In the genomic region with DNA sequence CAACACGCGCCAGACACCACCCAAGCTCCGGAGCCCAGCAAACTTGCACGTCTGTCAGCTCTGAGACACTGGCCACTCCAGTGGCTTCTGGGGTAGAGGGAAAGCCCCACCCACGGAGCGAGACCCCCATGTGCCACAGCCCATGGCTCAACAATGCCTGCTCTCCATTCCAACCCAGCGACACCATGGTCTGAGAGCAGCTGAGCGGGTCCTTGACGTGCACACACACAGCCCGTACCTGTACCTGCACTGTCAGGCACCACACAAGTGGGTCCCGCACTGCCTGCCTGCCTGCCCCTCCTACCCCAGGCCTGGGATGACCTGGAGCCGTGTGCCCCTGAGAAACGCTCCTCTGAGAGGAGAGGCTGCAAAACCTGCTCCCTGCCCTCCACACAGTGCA, we compare ENCODE assay signal across 1 cellular context.
TF ChIP-seq lines count a peak whose summit lies in the region.

No MANE protein-coding gene starts in this region.

TF ChIP-seq in H1, 55 proteins besides CTCF, POLR2A, EP300 and RAD21:
- no peak for TF ChIP-seq FOSL1 (IDR thresholded peaks at IDR 0.05; ENCODE audit: insufficient read depth, low read depth, low read length)
- no peak for TF ChIP-seq GTF2F1 (IDR thresholded peaks at IDR 0.05; ENCODE audit: borderline replicate concordance, low read depth, low read length)
- TF ChIP-seq RXRA (IDR thresholded peaks at IDR 0.05; ENCODE audit: insufficient read depth, low read depth, low read length) = no peak
- no peak for TF ChIP-seq ZNF274 (IDR thresholded peaks at IDR 0.05; ENCODE audit: borderline replicate concordance, extremely low read depth, low read length)
- TF ChIP-seq BACH1 (IDR thresholded peaks at IDR 0.05; ENCODE audit: low read length) = no peak
- TF ChIP-seq ASH2L (IDR thresholded peaks at IDR 0.05; ENCODE audit: low read length) = no peak
- TF ChIP-seq CHD2 (IDR thresholded peaks at IDR 0.05; ENCODE audit: low read length) = no peak
- TF ChIP-seq KDM5A (IDR thresholded peaks at IDR 0.05; ENCODE audit: low read length) = no peak
- TF ChIP-seq MAFK (IDR thresholded peaks at IDR 0.05; ENCODE audit: low read depth, low read length) = no peak
- TF ChIP-seq, protein P1, sequence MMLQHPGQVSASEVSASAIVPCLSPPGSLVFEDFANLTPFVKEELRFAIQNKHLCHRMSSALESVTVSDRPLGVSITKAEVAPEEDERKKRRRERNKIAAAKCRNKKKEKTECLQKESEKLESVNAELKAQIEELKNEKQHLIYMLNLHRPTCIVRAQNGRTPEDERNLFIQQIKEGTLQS (IDR thresholded peaks at IDR 0.05; ENCODE audit: insufficient read depth, low read depth, low read length) = no peak
- no peak for TF ChIP-seq RFX5 (IDR thresholded peaks at IDR 0.05; ENCODE audit: borderline replicate concordance, low read depth, low read length)
- no peak for TF ChIP-seq HDAC2 (IDR thresholded peaks at IDR 0.05; ENCODE audit: borderline replicate concordance in 1 of 2, low read depth in 2 of 2, low read length in 2 of 2)
- TF ChIP-seq HDAC6 (IDR thresholded peaks at IDR 0.05; ENCODE audit: low read depth, low read length) = no peak
- TF ChIP-seq SIX5 (IDR thresholded peaks at IDR 0.05; ENCODE audit: low read depth, low read length) = no peak
- no peak for TF ChIP-seq CREB1 (IDR thresholded peaks at IDR 0.05)
- TF ChIP-seq BCL11A (IDR thresholded peaks at IDR 0.05; ENCODE audit: low read depth in 2 of 2, low read length in 2 of 2) = no peak
- TF ChIP-seq, protein P2, sequence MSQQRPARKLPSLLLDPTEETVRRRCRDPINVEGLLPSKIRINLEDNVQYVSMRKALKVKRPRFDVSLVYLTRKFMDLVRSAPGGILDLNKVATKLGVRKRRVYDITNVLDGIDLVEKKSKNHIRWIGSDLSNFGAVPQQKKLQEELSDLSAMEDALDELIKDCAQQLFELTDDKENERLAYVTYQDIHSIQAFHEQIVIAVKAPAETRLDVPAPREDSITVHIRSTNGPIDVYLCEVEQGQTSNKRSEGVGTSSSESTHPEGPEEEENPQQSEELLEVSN (IDR thresholded peaks at IDR 0.05) = no peak
